In the genomic region with DNA sequence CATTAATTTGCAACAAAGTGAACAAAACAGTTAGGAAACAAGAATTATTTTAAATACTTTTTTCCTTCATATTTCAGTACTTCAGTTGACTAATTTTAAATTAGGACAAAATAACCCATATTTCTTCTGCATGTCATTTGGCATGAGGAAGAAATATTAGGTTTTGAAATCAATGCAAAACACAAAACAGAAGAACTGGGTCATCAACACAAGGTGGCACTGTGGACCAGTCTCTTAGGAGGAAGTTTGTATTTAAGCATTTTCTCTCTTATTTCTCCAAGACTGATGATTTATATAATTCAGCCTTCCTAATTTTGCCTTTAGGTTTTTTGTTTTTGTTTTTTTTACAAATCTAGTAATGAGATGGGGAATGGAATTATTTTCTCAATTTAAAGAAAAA, we compare ENCODE assay signal across 9 cellular contexts.
DNase-seq lines count a peak whose midpoint lies in the region; ATAC-seq, FAIRE-seq and TF ChIP-seq lines count a peak whose summit lies in the region.
"Had no signal": no experiment of that assay in that cellular context is flagged by ENCODE, and none has a peak within 500 bp of the region (broad histone marks: within the 10 kb centered on the region; RNA-seq: fewer than 3 reads in every experiment).

No MANE protein-coding gene starts in this region.

- POLR2A ChIA-PET in K562 (lab: Yijun Ruan, JAX), result no interaction called here

- no peak overlapping the region for H2AFZ ChIP-seq in K562 (ENCODE audit: low read depth, low read length)

- peaks cover 0 to 2% (median 0%) of the 10 kb centered on the region in 7 donors for H3K9me3 Mint-ChIP-seq in CD14-positive monocyte
- H3K9me3 Mint-ChIP-seq: memory B cell had no signal

- no peaks in the 10 kb centered on the region for H3K9me3 ChIP-seq in K562 (replicated peaks; ENCODE audit: control insufficient read depth, insufficient read depth, low read depth, low read length)

- TF ChIP-seq CTCF in CD14-positive monocyte (IDR thresholded peaks at IDR 0.05) (peak; percentile 45), K562 (IDR thresholded peaks at IDR 0.05 in 2 of 3, conservative IDR thresholded peaks at IDR 0.05 in 1 of 3; ENCODE audit: insufficient read depth in 2 of 3, low read depth in 1 of 3, low read length in 3 of 3) (peak in 1 of 3 experiments; percentile 35; a peak in 2 of 6 replicates)

- BruUV-seq in K562 (replicated peaks; lab: Mats Ljungman, UMichigan), result no TSS peak

- TF ChIP-seq RAD21 in K562 (CRISPR knock-in tag; conservative IDR thresholded peaks at IDR 0.05 in 1 of 2, IDR thresholded peaks at IDR 0.05 in 1 of 2), result peak; percentile 27 to 38; a peak in 3 of 4 replicates

- no peaks in the 10 kb centered on the region for H3K4me1 ChIP-seq in K562 (replicated peaks in 1 of 2; ENCODE audit: control insufficient read depth in 2 of 2, insufficient read depth in 2 of 2, low read length in 2 of 2)

- no peaks in the 10 kb centered on the region for H3K79me2 ChIP-seq in K562 (ENCODE audit: control insufficient read depth, insufficient read depth, low read length)

- no peaks in the 10 kb centered on the region for H3K4me1 Mint-ChIP-seq in CD14-positive monocyte
- H3K4me1 Mint-ChIP-seq: memory B cell had no signal

- H3K4me3 Mint-ChIP-seq in CD14-positive monocyte, result no peak overlapping the region
- H3K4me3 Mint-ChIP-seq: memory B cell had no signal

- ATAC-seq in GM19372 (IDR thresholded peaks at IDR 0.05; ENCODE audit: low read depth, unreplicated experiment) (peak; percentile 60), K562 (no peak), GM19397 (IDR thresholded peaks at IDR 0.05; ENCODE audit: unreplicated experiment) (no peak)

- TF ChIP-seq EP300 in K562 (IDR thresholded peaks at IDR 0.05; ENCODE audit: low read length), result no peak

- in situ Hi-C loops in K562 (cut with MboI), result no loop called here

- FAIRE-seq in K562 (lab: Jason Lieb, UNC), result no peak

- TF ChIP-seq POLR2A in K562 (conservative IDR thresholded peaks at IDR 0.05), result no peak

- H3K9ac ChIP-seq in K562 (ENCODE audit: insufficient read depth in 1 of 2, low read depth in 2 of 2, low read length in 2 of 2), result no peak overlapping the region

- no peaks in the 10 kb centered on the region for H4K20me1 ChIP-seq in K562 (replicated peaks; ENCODE audit: control insufficient read depth, insufficient read depth, low read length)

- H3K36me3 Mint-ChIP-seq in CD14-positive monocyte, result no peaks in the 10 kb centered on the region
- H3K36me3 Mint-ChIP-seq: memory B cell had no signal

- no peak overlapping the region for H3K4me3 ChIP-seq in K562

- H3K27ac Mint-ChIP-seq in CD14-positive monocyte, result peak overlapping the region in 1 of 7 donors; percentile 27
- H3K27ac Mint-ChIP-seq: memory B cell had no signal

- H3K27me3 Mint-ChIP-seq in CD14-positive monocyte (ENCODE audit: low read depth in 3 of 3), result no peaks in the 10 kb centered on the region
- H3K27me3 Mint-ChIP-seq: memory B cell had no signal

- CTCF ChIA-PET in K562 (lab: Yijun Ruan, JAX; ENCODE audit: low intra/inter-chr PET ratio), result no interaction called here

- no peaks in the 10 kb centered on the region for H3K36me3 ChIP-seq in K562 (ENCODE audit: control insufficient read depth, insufficient read depth, low read length)

- no peak overlapping the region for H3K27ac ChIP-seq in K562 (ENCODE audit: extremely low read depth, low read depth, low read length)

- H3K4me2 ChIP-seq in K562 (ENCODE audit: insufficient read depth, low read length), result no peak overlapping the region

- intact Hi-C loops in CD14-positive monocyte (cut with micrococcal nuclease), result no loop called here
- intact Hi-C loops in K562 (cut with micrococcal nuclease), result no loop called here

- DNase-seq in CD14-positive monocyte (ENCODE audit: low spot score), result no peak
- peak; percentile 51 for DNase-seq in NCI-H1436 (lab: John Stamatoyannopoulos, UW)
- peak in 2 of 4 experiments; percentile 8 to 11 for DNase-seq in K562 (ENCODE audit: extremely low read depth in 1 of 4, low spot score in 3 of 4)
- peak; percentile 48 for DNase-seq in medulla oblongata (ENCODE audit: extremely low spot score)
- DNase-seq in activated T-cell treated with anti-CD3 and anti-CD28 coated beads, Interleukin-2, amount 50 U/mL, for 1 hour, result no peak
- DNase-seq in activated CD8-positive, alpha-beta memory T cell treated with anti-CD3 and anti-CD28 coated beads, Interleukin-2, amount 50 U/mL, for 48 hours, result no peak

- no peaks in the 10 kb centered on the region for H3K9me1 ChIP-seq in K562 (ENCODE audit: control insufficient read depth, insufficient read depth, low read length)

- H3K27me3 ChIP-seq in K562 (ENCODE audit: control insufficient read depth in 2 of 2, insufficient read depth in 2 of 2, low read length in 2 of 2), result no peaks in the 10 kb centered on the region

TF ChIP-seq in K562, 482 proteins besides CTCF, POLR2A, EP300 and RAD21:
- TF ChIP-seq SMARCA5 (IDR thresholded peaks at IDR 0.05), result no peak
- no peak for TF ChIP-seq PHTF2 (CRISPR knock-in tag; IDR thresholded peaks at IDR 0.05)
- TF ChIP-seq, protein P1, sequence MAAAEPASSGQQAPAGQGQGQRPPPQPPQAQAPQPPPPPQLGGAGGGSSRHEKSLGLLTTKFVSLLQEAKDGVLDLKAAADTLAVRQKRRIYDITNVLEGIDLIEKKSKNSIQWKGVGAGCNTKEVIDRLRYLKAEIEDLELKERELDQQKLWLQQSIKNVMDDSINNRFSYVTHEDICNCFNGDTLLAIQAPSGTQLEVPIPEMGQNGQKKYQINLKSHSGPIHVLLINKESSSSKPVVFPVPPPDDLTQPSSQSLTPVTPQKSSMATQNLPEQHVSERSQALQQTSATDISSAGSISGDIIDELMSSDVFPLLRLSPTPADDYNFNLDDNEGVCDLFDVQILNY (CRISPR knock-in tag; IDR thresholded peaks at IDR 0.05), result no peak
- no peak for TF ChIP-seq ZSCAN29 (IDR thresholded peaks at IDR 0.05)
- TF ChIP-seq MEF2D (tag; conservative IDR thresholded peaks at IDR 0.05; ENCODE audit: low read depth), result no peak
- no peak for TF ChIP-seq SNIP1 (IDR thresholded peaks at IDR 0.05; ENCODE audit: low read depth)
- TF ChIP-seq ZBTB7A (IDR thresholded peaks at IDR 0.05; ENCODE audit: borderline replicate concordance, control insufficient read depth, low read depth, low read length), result no peak
- no peak for TF ChIP-seq NFIC (IDR thresholded peaks at IDR 0.05)
- no peak for TF ChIP-seq ZEB2 (IDR thresholded peaks at IDR 0.05)
- TF ChIP-seq, protein P2, sequence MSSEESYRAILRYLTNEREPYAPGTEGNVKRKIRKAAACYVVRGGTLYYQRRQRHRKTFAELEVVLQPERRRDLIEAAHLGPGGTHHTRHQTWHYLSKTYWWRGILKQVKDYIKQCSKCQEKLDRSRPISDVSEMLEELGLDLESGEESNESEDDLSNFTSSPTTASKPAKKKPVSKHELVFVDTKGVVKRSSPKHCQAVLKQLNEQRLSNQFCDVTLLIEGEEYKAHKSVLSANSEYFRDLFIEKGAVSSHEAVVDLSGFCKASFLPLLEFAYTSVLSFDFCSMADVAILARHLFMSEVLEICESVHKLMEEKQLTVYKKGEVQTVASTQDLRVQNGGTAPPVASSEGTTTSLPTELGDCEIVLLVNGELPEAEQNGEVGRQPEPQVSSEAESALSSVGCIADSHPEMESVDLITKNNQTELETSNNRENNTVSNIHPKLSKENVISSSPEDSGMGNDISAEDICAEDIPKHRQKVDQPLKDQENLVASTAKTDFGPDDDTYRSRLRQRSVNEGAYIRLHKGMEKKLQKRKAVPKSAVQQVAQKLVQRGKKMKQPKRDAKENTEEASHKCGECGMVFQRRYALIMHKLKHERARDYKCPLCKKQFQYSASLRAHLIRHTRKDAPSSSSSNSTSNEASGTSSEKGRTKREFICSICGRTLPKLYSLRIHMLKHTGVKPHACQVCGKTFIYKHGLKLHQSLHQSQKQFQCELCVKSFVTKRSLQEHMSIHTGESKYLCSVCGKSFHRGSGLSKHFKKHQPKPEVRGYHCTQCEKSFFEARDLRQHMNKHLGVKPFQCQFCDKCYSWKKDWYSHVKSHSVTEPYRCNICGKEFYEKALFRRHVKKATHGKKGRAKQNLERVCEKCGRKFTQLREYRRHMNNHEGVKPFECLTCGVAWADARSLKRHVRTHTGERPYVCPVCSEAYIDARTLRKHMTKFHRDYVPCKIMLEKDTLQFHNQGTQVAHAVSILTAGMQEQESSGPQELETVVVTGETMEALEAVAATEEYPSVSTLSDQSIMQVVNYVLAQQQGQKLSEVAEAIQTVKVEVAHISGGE (CRISPR knock-in tag; IDR thresholded peaks at IDR 0.05), result no peak
- no peak for TF ChIP-seq SIX5 (IDR thresholded peaks at IDR 0.05; ENCODE audit: borderline replicate concordance in 1 of 2, insufficient read depth in 1 of 2, low read depth in 1 of 2, low read length in 2 of 2)

Comparison
In these comparisons a context has a peak if more than half of its experiments do, and no peak if none do; other contexts are left out.
1. DNase-seq: peak in NCI-H1436 (single experiment) and medulla oblongata (single experiment); none in CD14-positive monocyte (single experiment), activated T-cell treated with anti-CD3 and anti-CD28 coated beads, Interleukin-2, amount 50 U/mL, for 1 hour (single experiment) and activated CD8-positive, alpha-beta memory T cell treated with anti-CD3 and anti-CD28 coated beads, Interleukin-2, amount 50 U/mL, for 48 hours (single experiment).